8 cellular contexts compared by ENCODE assay signal in genomic region chr15:25670025-25670554, GRCh38.
DNase-seq lines count a peak whose midpoint lies in the region; ATAC-seq and TF ChIP-seq lines count a peak whose summit lies in the region.

No MANE protein-coding gene starts in this region.

- H3K4ac ChIP-seq in H9 (ENCODE audit: low read depth, low read length) = no peak overlapping the region

- no peak overlapping the region for H2BK5ac ChIP-seq in H9 (ENCODE audit: insufficient read length, low read length)

- H3T11ph ChIP-seq in H9 (ENCODE audit: low read length) = no peak overlapping the region

- H3K4me3 Mint-ChIP-seq in H9 = peak overlapping the region; percentile 49 to 70
- H3K4me3 Mint-ChIP-seq in activated T-cell treated with anti-CD3 and anti-CD28 coated beads, Interleukin-2, amount 50 U/mL, for 24 hours = no peak overlapping the region

- intact Hi-C loops in right cardiac atrium (cut with DNase I) = no loop called here

- no CpG with 5 or more reads among the region's 15 CpGs for WGBS in H9 (ENCODE audit: extremely low coverage, insufficient read length, low lambda C conversion rate)
- WGBS in right cardiac atrium = 4% methylated on average over 15 of the region's 15 CpGs

- H4K8ac ChIP-seq in H9 (replicated peaks; ENCODE audit: insufficient read length, low read depth, low read length) = no peak overlapping the region

- H3K9me3 ChIP-seq in H9 (ENCODE audit: control insufficient read depth, low read depth, low read length) = no peaks in the 10 kb centered on the region
- no peaks in the 10 kb centered on the region for H3K9me3 ChIP-seq in right cardiac atrium (ENCODE audit: control insufficient read depth, low read length)

- peaks cover 33% of the 10 kb centered on the region for H3K27me3 Mint-ChIP-seq in H9 (ENCODE audit: low read depth)
- H3K27me3 Mint-ChIP-seq in activated T-cell treated with anti-CD3 and anti-CD28 coated beads, Interleukin-2, amount 50 U/mL, for 24 hours = peaks cover 69% of the 10 kb centered on the region

- peak; percentile 87 to 88 for ATAC-seq in right cardiac atrium
- ATAC-seq in GM18861 (IDR thresholded peaks at IDR 0.05; ENCODE audit: unreplicated experiment) = no peak
- no peak for ATAC-seq in GM21390 (IDR thresholded peaks at IDR 0.05; ENCODE audit: unreplicated experiment)

- no peaks in the 10 kb centered on the region for H3K79me1 ChIP-seq in H9 (ENCODE audit: insufficient read depth, low read depth, low read length, poor library complexity, severe bottlenecking)

- peak overlapping the region; percentile 69 for H3K18ac ChIP-seq in H9 (ENCODE audit: insufficient read length, low read depth, low read length)

- DNase-seq in H9 (peak; percentile 86), amniotic epithelial cell (ENCODE audit: low read depth) (peak; percentile 1), right cardiac atrium (peak; percentile 70 to 90 (median 84)), retina (peak; percentile 86), SHP77 (lab: John Stamatoyannopoulos, UW) (no peak)
- DNase-seq in activated T-cell treated with anti-CD3 and anti-CD28 coated beads, Interleukin-2, amount 50 U/mL, for 24 hours = no peak

- TF ChIP-seq CTCF in H9 (conservative IDR thresholded peaks at IDR 0.05) = no peak

- H2AK5ac ChIP-seq in H9 (ENCODE audit: insufficient read length, low read length) = no peak overlapping the region

- peak overlapping the region; percentile 88 to 99 (median 93); a peak in 6 of 7 replicates for H3K27ac Mint-ChIP-seq in H9
- no peak overlapping the region for H3K27ac Mint-ChIP-seq in activated T-cell treated with anti-CD3 and anti-CD28 coated beads, Interleukin-2, amount 50 U/mL, for 24 hours

- H3K4me1 ChIP-seq in H9 (ENCODE audit: insufficient read depth, low read length) = peaks cover 21% of the 10 kb centered on the region
- H3K4me1 ChIP-seq in right cardiac atrium (ENCODE audit: control insufficient read depth, insufficient read depth, low read length) = no peaks in the 10 kb centered on the region

- no peaks in the 10 kb centered on the region for H3K27me3 ChIP-seq in H9 (ENCODE audit: insufficient read depth, low read length)
- no peaks in the 10 kb centered on the region for H3K27me3 ChIP-seq in right cardiac atrium (ENCODE audit: control insufficient read depth, insufficient read depth)

- peak overlapping the region; percentile 21 for H3K4me3 ChIP-seq in right cardiac atrium (ENCODE audit: low read length)

- no peak overlapping the region for H2BK20ac ChIP-seq in H9 (ENCODE audit: low read depth, low read length, poor library complexity, severe bottlenecking)

- H3K23me2 ChIP-seq in H9 (ENCODE audit: insufficient read length, low read depth, low read length, poor library complexity, severe bottlenecking) = no peaks in the 10 kb centered on the region

- H2BK15ac ChIP-seq in H9 (ENCODE audit: low read depth, low read length) = no peak overlapping the region

- H3K79me2 ChIP-seq in H9 (ENCODE audit: insufficient read depth, low read length) = no peaks in the 10 kb centered on the region

- peaks cover 50 to 52% of the 10 kb centered on the region in 2 experiments for H3K4me1 Mint-ChIP-seq in H9
- peaks cover 16% of the 10 kb centered on the region for H3K4me1 Mint-ChIP-seq in activated T-cell treated with anti-CD3 and anti-CD28 coated beads, Interleukin-2, amount 50 U/mL, for 24 hours (ENCODE audit: low read depth)

- no peaks in the 10 kb centered on the region for H4K20me1 ChIP-seq in H9 (ENCODE audit: control insufficient read depth, insufficient read depth, insufficient read length)

- H3K14ac ChIP-seq in H9 (ENCODE audit: insufficient read depth, low read length) = peak overlapping the region; percentile 66; the same call in 1 of the 2 replicates

- H3K27ac ChIP-seq in H9 (ENCODE audit: insufficient read length, low read depth, low read length) (peak overlapping the region; percentile 52), right cardiac atrium (ENCODE audit: low read length) (peak overlapping the region; percentile 12)

- H3K23ac ChIP-seq in H9 (ENCODE audit: insufficient read length, low read depth, low read length) = no peak overlapping the region

- H3K36me3 Mint-ChIP-seq in H9 (ENCODE audit: insufficient read depth in 1 of 3, low read depth in 3 of 3) = no peaks in the 10 kb centered on the region; a peak in 1 of 7 replicates
- no peaks in the 10 kb centered on the region for H3K36me3 Mint-ChIP-seq in activated T-cell treated with anti-CD3 and anti-CD28 coated beads, Interleukin-2, amount 50 U/mL, for 24 hours (ENCODE audit: low read depth)

- H4K5ac ChIP-seq in H9 (ENCODE audit: insufficient read length, low read depth, low read length) = no peak overlapping the region

- no peak overlapping the region for H2AFZ ChIP-seq in H9 (ENCODE audit: low read length)

- H3K9me3 Mint-ChIP-seq in H9 = no peaks in the 10 kb centered on the region; a peak in 2 of 5 replicates
- H3K9me3 Mint-ChIP-seq in activated T-cell treated with anti-CD3 and anti-CD28 coated beads, Interleukin-2, amount 50 U/mL, for 24 hours = peaks cover 4% of the 10 kb centered on the region

- H3K56ac ChIP-seq in H9 (ENCODE audit: insufficient read length, low read depth, low read length) = no peak overlapping the region

- H4K91ac ChIP-seq in H9 (ENCODE audit: insufficient read length, low read depth, low read length) = no peak overlapping the region

- no peak overlapping the region for H3K9ac ChIP-seq in H9 (ENCODE audit: extremely low read depth, insufficient read length, low read length)

- peak overlapping the region; percentile 39 for H3K4me2 ChIP-seq in H9 (ENCODE audit: insufficient read depth, insufficient read length, low read length)

- H2BK120ac ChIP-seq in H9 (ENCODE audit: low read depth, low read length, poor library complexity, severe bottlenecking) = no peak overlapping the region

- H2BK12ac ChIP-seq in H9 (ENCODE audit: insufficient read length, low read depth, low read length) = no peak overlapping the region

Comparison
In these comparisons a context has a peak if more than half of its experiments do, and no peak if none do; other contexts are left out.
1. DNase-seq: peak in H9 (single experiment), amniotic epithelial cell (single experiment), right cardiac atrium (3 of 3) and retina (single experiment); none in SHP77 (0 of 2) and activated T-cell treated with anti-CD3 and anti-CD28 coated beads, Interleukin-2, amount 50 U/mL, for 24 hours (single experiment).
2. ATAC-seq: peak in right cardiac atrium (2 of 2); none in GM18861 (single experiment) and GM21390 (single experiment).